In genomic region chr11:74311352-74311926, GRCh38 we compare ENCODE assay signal across 9 cellular contexts. TPM values are rescaled to one million over a fixed set of nuclear protein-coding genes. Genes with fewer than 3 reads are reported as not detected.
A peak's percentile ranks its signal among the peaks of the same experiment; 100 is the strongest.
DNase-seq lines count a peak whose midpoint lies in the region; ATAC-seq, FAIRE-seq and TF ChIP-seq lines count a peak whose summit lies in the region.
"Had no signal": no experiment of that assay in that cellular context is flagged by ENCODE, and none has a peak within 500 bp of the region (broad histone marks: within the 10 kb centered on the region; RNA-seq: fewer than 3 reads in every experiment).

Gene P4HA3 (minus strand): TSS chr11:74311640. CDS start chr11:74311611, 29 bp downstream.

- no peak for FAIRE-seq in GM12892 (lab: Jason Lieb, UNC)

- in situ Hi-C loops in HAP-1 (cut with MboI; ENCODE audit: low sequenced_read_pairs), result no loop called here

- no peak for ATAC-seq in GM21528 (IDR thresholded peaks at IDR 0.05; ENCODE audit: low FRiP score, unreplicated experiment)

- H3K9me3 ChIP-seq in HAP-1, result peaks cover 4% of the 10 kb centered on the region; the same call in 1 of the 2 replicates

- peaks cover 3% of the 10 kb centered on the region for H3K9me3 Mint-ChIP-seq in glutamatergic neuron (ENCODE audit: unreplicated experiment)

- H3K27ac ChIP-seq in urinary bladder (ENCODE audit: low read depth), result no peak within 1 kb of the TSS

- peaks cover 10% of the 10 kb centered on the region for H3K36me3 Mint-ChIP-seq in glutamatergic neuron (ENCODE audit: unreplicated experiment)

- 4% methylated on average over 61 of the region's 62 CpGs for whole genome bisulfite sequencing in urinary bladder

- peak within 1 kb of the TSS; percentile 84 for H3K4me3 Mint-ChIP-seq in glutamatergic neuron (ENCODE audit: unreplicated experiment)

- H3K36me3 ChIP-seq in urinary bladder (ENCODE audit: insufficient read depth) (no peaks in the 10 kb centered on the region), HAP-1 (replicated peaks) (no peaks in the 10 kb centered on the region)

- no peaks in the 10 kb centered on the region for H3K4me1 ChIP-seq in urinary bladder (ENCODE audit: insufficient read depth)
- H3K4me1 ChIP-seq in HAP-1, result no peaks in the 10 kb centered on the region

- H3K27ac Mint-ChIP-seq in glutamatergic neuron (ENCODE audit: unreplicated experiment), result no peak within 1 kb of the TSS

- peaks cover 9% of the 10 kb centered on the region for H3K27me3 Mint-ChIP-seq in glutamatergic neuron (ENCODE audit: unreplicated experiment)

- intact Hi-C loops in posterior cingulate gyrus (cut with DNase I), result no loop called here

- TF ChIP-seq CTCF in glutamatergic neuron (IDR thresholded peaks at IDR 0.05; ENCODE audit: partially characterized antibody, unreplicated experiment), result no peak

- H3K4me1 Mint-ChIP-seq in glutamatergic neuron (ENCODE audit: low read depth, unreplicated experiment), result no peaks in the 10 kb centered on the region

- H3K4me3 ChIP-seq in urinary bladder (ENCODE audit: low read depth, low read length) (peak within 1 kb of the TSS; percentile 51), HAP-1 (no peak within 1 kb of the TSS)

- DNase-seq in GM12892 (ENCODE audit: insufficient read length), result peak; percentile 33
- peak; percentile 46 for DNase-seq in NOMO-1 treated with dmso at 0.1 percent for 144 hours (lab: John Stamatoyannopoulos, UW; ENCODE audit: unreplicated experiment)
- DNase-seq in activated effector memory CD4-positive, alpha-beta T cell treated with anti-CD3 and anti-CD28 coated beads, Interleukin-2, amount 50 U/mL, for 16 hours, result peak; percentile 80
- DNase-seq in glutamatergic neuron, result peak; percentile 75
- DNase-seq in posterior cingulate gyrus, result peak in 8 of 10 donors; percentile 11 to 88 (median 34)
- DNase-seq in HAP-1 (ENCODE audit: low spot score in 2 of 2), result no peak

- TF ChIP-seq POLR2A in GM12892 (IDR thresholded peaks at IDR 0.05; ENCODE audit: low read depth, low read length), result no peak

- H3K27me3 ChIP-seq in HAP-1 (ENCODE audit: low read depth), result no peaks in the 10 kb centered on the region

RNA-seq across cellular contexts. Expression of gene P4HA3, which starts in this region (rescaled TPM):
- 0.15 TPM for polyA plus RNA-seq in GM12892 (2012; ENCODE audit: missing spikeins)
- total RNA-seq in glutamatergic neuron (ENCODE audit: unreplicated experiment), result not detected
- total RNA-seq in urinary bladder, result 1.0 TPM
- polyA plus RNA-seq in urinary bladder, result 5.1 TPM
- total RNA-seq: T-helper 1 cell treated with Interleukin-12 subunit alpha and Interleukin-12 subunit beta and Interleukin-4 antibody, amounts not matched to agents 30 ng/mL and 1 ng/mL, for 36 hours had no signal

Comparison
In these comparisons a context has a peak if more than half of its experiments do, and no peak if none do; other contexts are left out.
1. Peak in DNase-seq in glutamatergic neuron; RNA of the gene not detected or under 1 TPM.
2. DNase-seq: peak in GM12892 (single experiment), NOMO-1 treated with dmso at 0.1 percent for 144 hours (single experiment), activated effector memory CD4-positive, alpha-beta T cell treated with anti-CD3 and anti-CD28 coated beads, Interleukin-2, amount 50 U/mL, for 16 hours (single experiment) and posterior cingulate gyrus (8 of 10); none in HAP-1 (0 of 2).